24 cellular contexts compared by ENCODE assay signal in genomic region chr1:30410153-30410851, GRCh38.
DNase-seq lines count a peak whose midpoint lies in the region; ATAC-seq and TF ChIP-seq lines count a peak whose summit lies in the region.
"Had no signal": no experiment of that assay in that cellular context is flagged by ENCODE, and none has a peak within 500 bp of the region (broad histone marks: within the 10 kb centered on the region; RNA-seq: fewer than 3 reads in every experiment).

No MANE protein-coding gene starts in this region.

- CTCF ChIA-PET in activated CD8-positive, alpha-beta memory T cell treated with anti-CD3 and anti-CD28 coated beads, Interleukin-2, amount 10 ng/mL, durations not matched to agents 7 days and 5 days (lab: Charles Lee), result interaction anchor here (1.5 kb wide), 1 partner anchor 298 kb away, joined by 3 read pairs; no protein-coding TSS in a partner anchor

- no peak for TF ChIP-seq CTCF in uterus (IDR thresholded peaks at IDR 0.05)

- ATAC-seq in activated T-cell treated with anti-CD3 and anti-CD28 coated beads, Interleukin-2, amount 50 U/mL, for 4 hours, result no peak
- no peak for ATAC-seq in activated CD8-positive, alpha-beta memory T cell treated with anti-CD3 and anti-CD28 coated beads, Interleukin-2, amount 10 ng/mL, durations not matched to agents 7 days and 5 days
- ATAC-seq: heart right ventricle; stimulated activated naive B cell treated with anti-CD40 and anti-IgM and Interleukin-4, amounts not matched to agents 10 μg/mL and 1 μg/mL and 100 μg/mL, for 72 hours had no signal

- no peak overlapping the region for H4K91ac ChIP-seq in neuronal stem cell (ENCODE audit: low read depth, low read length, poor library complexity)

- no CpG with 5 or more reads among the region's 9 CpGs for WGBS in neuronal stem cell (ENCODE audit: extremely low coverage in 2 of 2, insufficient read length in 2 of 2, insufficient replicate concordance in 1 of 2), 2 donors

- no peak overlapping the region for H4K8ac ChIP-seq in neuronal stem cell (ENCODE audit: low read depth, low read length)

- no peak overlapping the region for H2BK15ac ChIP-seq in neuronal stem cell (ENCODE audit: low read length)

- H3K4me1 ChIP-seq in neuronal stem cell (ENCODE audit: control insufficient read depth in 2 of 2, insufficient read depth in 1 of 2, low read depth in 1 of 2, low read length in 2 of 2) (peaks cover 0 to 13% of the 10 kb centered on the region in 2 donors), uterus (no peaks in the 10 kb centered on the region)
- H3K4me1 ChIP-seq: heart right ventricle had no signal

- intact Hi-C loops in uterus (cut with DNase I; ENCODE audit: low total_unique reads), result no loop called here

- H2BK12ac ChIP-seq in neuronal stem cell (ENCODE audit: low read length), result no peak overlapping the region

- H2AK5ac ChIP-seq in neuronal stem cell (ENCODE audit: low read depth, low read length), result peak overlapping the region; percentile 24

- no peaks in the 10 kb centered on the region for H3K79me1 ChIP-seq in neuronal stem cell (ENCODE audit: low read depth, low read length)

- no peak overlapping the region for H3K4ac ChIP-seq in neuronal stem cell (ENCODE audit: low read length)

- no peak overlapping the region for H3K9ac ChIP-seq in neuronal stem cell (ENCODE audit: low read depth, low read length, poor library complexity)

- H3K27ac ChIP-seq in neuronal stem cell (replicated peaks; ENCODE audit: low read length) (no peak overlapping the region), uterus (no peak overlapping the region)
- H3K27ac ChIP-seq: cardiac muscle cell, heart right ventricle had no signal

- no peak overlapping the region for H2AFZ ChIP-seq in neuronal stem cell (ENCODE audit: low read length)

- no peak overlapping the region for H2BK120ac ChIP-seq in neuronal stem cell (ENCODE audit: low read depth, low read length)

- H3K4me1 Mint-ChIP-seq in activated T-cell treated with anti-CD3 and anti-CD28 coated beads, Interleukin-2, amount 50 U/mL, for 24 hours (ENCODE audit: low read depth), result no peaks in the 10 kb centered on the region
- H3K4me1 Mint-ChIP-seq in activated T-cell treated with anti-CD3 and anti-CD28 coated beads, Interleukin-2, amount 50 U/mL, for 4 hours (ENCODE audit: low read depth), result no peaks in the 10 kb centered on the region
- no peaks in the 10 kb centered on the region for H3K4me1 Mint-ChIP-seq in activated CD8-positive, alpha-beta memory T cell treated with anti-CD3 and anti-CD28 coated beads, Interleukin-2, amount 10 ng/mL, durations not matched to agents 7 days and 5 days
- H3K4me1 Mint-ChIP-seq: stimulated activated naive B cell treated with anti-CD40 and anti-IgM and Interleukin-4, amounts not matched to agents 10 μg/mL and 1 μg/mL and 100 μg/mL, for 72 hours had no signal

- H3K36me3 Mint-ChIP-seq in activated T-cell treated with anti-CD3 and anti-CD28 coated beads, Interleukin-2, amount 50 U/mL, for 24 hours (ENCODE audit: low read depth), result no peaks in the 10 kb centered on the region
- no peaks in the 10 kb centered on the region for H3K36me3 Mint-ChIP-seq in activated T-cell treated with anti-CD3 and anti-CD28 coated beads, Interleukin-2, amount 50 U/mL, for 4 hours (ENCODE audit: insufficient read depth)
- H3K36me3 Mint-ChIP-seq in activated CD8-positive, alpha-beta memory T cell treated with anti-CD3 and anti-CD28 coated beads, Interleukin-2, amount 10 ng/mL, durations not matched to agents 7 days and 5 days, result no peaks in the 10 kb centered on the region
- H3K36me3 Mint-ChIP-seq: mesothelial cell of epicardium; stimulated activated naive B cell treated with anti-CD40 and anti-IgM and Interleukin-4, amounts not matched to agents 10 μg/mL and 1 μg/mL and 100 μg/mL, for 72 hours had no signal

- peak; percentile 13 for DNase-seq in activated T-cell treated with anti-CD3 and anti-CD28 coated beads, Interleukin-2, amount 50 U/mL, for 24 hours
- DNase-seq in activated T-cell treated with anti-CD3 and anti-CD28 coated beads, Interleukin-2, amount 50 U/mL, for 4 hours, result no peak
- DNase-seq in activated CD8-positive, alpha-beta memory T cell treated with anti-CD3 and anti-CD28 coated beads, Interleukin-2, amount 10 ng/mL, durations not matched to agents 7 days and 5 days, result peak; percentile 30
- DNase-seq in neuronal stem cell (ENCODE audit: low spot score), result no peak
- DNase-seq in uterus, result peak; percentile 7 to 9
- no peak for DNase-seq in activated CD4-positive, alpha-beta T cell treated with anti-CD3 and anti-CD28 coated beads, Interleukin-2, amount 50 U/mL, for 4 hours
- no peak for DNase-seq in NCI-H345 (lab: John Stamatoyannopoulos, UW)
- no peak for DNase-seq in RPMI8226
- DNase-seq: activated CD4-positive, CD25-positive, alpha-beta regulatory T cell treated with anti-CD3 and anti-CD28 coated beads, Interleukin-2, amount 50 U/mL, for 72 hours; activated naive CD4-positive, alpha-beta T cell treated with Interleukin-2 at 50 U/mL for 16 hours; C1 segment of cervical spinal cord; Calu3; dermis blood vessel endothelial cell; GOT3; heart right ventricle; Kasumi-1; NCI-H1694 treated with DMSO at 0.1 percent for 48 hours; NCI-H748 treated with DMSO at 0.1 percent for 48 hours; posterior cingulate gyrus; Right ventricle myocardium superior; stimulated activated naive B cell treated with anti-CD40 and anti-IgM and Interleukin-4, amounts not matched to agents 10 μg/mL and 1 μg/mL and 100 μg/mL, for 72 hours had no signal

- H3K9me3 ChIP-seq in neuronal stem cell (replicated peaks in 1 of 2; ENCODE audit: control insufficient read depth in 2 of 2, insufficient read depth in 1 of 2, low read depth in 1 of 2, low read length in 2 of 2), result no peaks in the 10 kb centered on the region
- no peaks in the 10 kb centered on the region for H3K9me3 ChIP-seq in uterus
- H3K9me3 ChIP-seq: heart right ventricle had no signal

- no peak overlapping the region for H3K4me2 ChIP-seq in neuronal stem cell (ENCODE audit: insufficient read depth, low read length, poor library complexity, severe bottlenecking)

- peaks cover 9% of the 10 kb centered on the region for H3K27me3 Mint-ChIP-seq in activated T-cell treated with anti-CD3 and anti-CD28 coated beads, Interleukin-2, amount 50 U/mL, for 24 hours
- H3K27me3 Mint-ChIP-seq in activated T-cell treated with anti-CD3 and anti-CD28 coated beads, Interleukin-2, amount 50 U/mL, for 4 hours (ENCODE audit: low read depth), result peaks cover 16% of the 10 kb centered on the region
- H3K27me3 Mint-ChIP-seq in activated CD8-positive, alpha-beta memory T cell treated with anti-CD3 and anti-CD28 coated beads, Interleukin-2, amount 10 ng/mL, durations not matched to agents 7 days and 5 days, result peaks cover 4% of the 10 kb centered on the region

- no peak for TF ChIP-seq POLR2A in uterus (IDR thresholded peaks at IDR 0.05)

- no peak overlapping the region for H3K14ac ChIP-seq in neuronal stem cell (ENCODE audit: low read length)

- H3K23ac ChIP-seq in neuronal stem cell (ENCODE audit: low read depth, low read length, poor library complexity), result no peak overlapping the region

- H3K4me3 ChIP-seq in neuronal stem cell (ENCODE audit: low read length in 2 of 2), result no peak overlapping the region
- H3K4me3 ChIP-seq in uterus, result no peak overlapping the region
- H3K4me3 ChIP-seq: cardiac muscle cell, heart right ventricle had no signal

- no peak overlapping the region for H3K27ac Mint-ChIP-seq in activated T-cell treated with anti-CD3 and anti-CD28 coated beads, Interleukin-2, amount 50 U/mL, for 24 hours
- no peak overlapping the region for H3K27ac Mint-ChIP-seq in activated CD8-positive, alpha-beta memory T cell treated with anti-CD3 and anti-CD28 coated beads, Interleukin-2, amount 10 ng/mL, durations not matched to agents 7 days and 5 days
- H3K27ac Mint-ChIP-seq: mesothelial cell of epicardium; nephron; stimulated activated naive B cell treated with anti-CD40 and anti-IgM and Interleukin-4, amounts not matched to agents 10 μg/mL and 1 μg/mL and 100 μg/mL, for 72 hours had no signal

- H3K9me3 Mint-ChIP-seq in activated T-cell treated with anti-CD3 and anti-CD28 coated beads, Interleukin-2, amount 50 U/mL, for 24 hours, result no peaks in the 10 kb centered on the region
- H3K9me3 Mint-ChIP-seq in activated T-cell treated with anti-CD3 and anti-CD28 coated beads, Interleukin-2, amount 50 U/mL, for 4 hours, result no peaks in the 10 kb centered on the region
- no peaks in the 10 kb centered on the region for H3K9me3 Mint-ChIP-seq in activated CD8-positive, alpha-beta memory T cell treated with anti-CD3 and anti-CD28 coated beads, Interleukin-2, amount 10 ng/mL, durations not matched to agents 7 days and 5 days (ENCODE audit: low read depth)
- H3K9me3 Mint-ChIP-seq: mesothelial cell of epicardium; nephron; stimulated activated naive B cell treated with anti-CD40 and anti-IgM and Interleukin-4, amounts not matched to agents 10 μg/mL and 1 μg/mL and 100 μg/mL, for 72 hours had no signal

- H3K27me3 ChIP-seq in neuronal stem cell (ENCODE audit: control insufficient read depth in 3 of 3, insufficient read depth in 3 of 3, low read depth in 1 of 3, low read length in 3 of 3), result no peaks in the 10 kb centered on the region
- H3K27me3 ChIP-seq in uterus, result no peaks in the 10 kb centered on the region
- H3K27me3 ChIP-seq: cardiac muscle cell had no signal

- H3K18ac ChIP-seq in neuronal stem cell (ENCODE audit: low read length), result peak overlapping the region; percentile 40

- no peak overlapping the region for H3K4me3 Mint-ChIP-seq in activated T-cell treated with anti-CD3 and anti-CD28 coated beads, Interleukin-2, amount 50 U/mL, for 24 hours
- no peak overlapping the region for H3K4me3 Mint-ChIP-seq in activated T-cell treated with anti-CD3 and anti-CD28 coated beads, Interleukin-2, amount 50 U/mL, for 4 hours
- H3K4me3 Mint-ChIP-seq in activated CD8-positive, alpha-beta memory T cell treated with anti-CD3 and anti-CD28 coated beads, Interleukin-2, amount 10 ng/mL, durations not matched to agents 7 days and 5 days, result no peak overlapping the region
- H3K4me3 Mint-ChIP-seq: mesothelial cell of epicardium; nephron; stimulated activated naive B cell treated with anti-CD40 and anti-IgM and Interleukin-4, amounts not matched to agents 10 μg/mL and 1 μg/mL and 100 μg/mL, for 72 hours had no signal

- no peak overlapping the region for H2BK5ac ChIP-seq in neuronal stem cell (ENCODE audit: low read length)

- H3K36me3 ChIP-seq in neuronal stem cell (replicated peaks in 1 of 2; ENCODE audit: control insufficient read depth in 2 of 2, insufficient read depth in 2 of 2, low read length in 2 of 2) (no peaks in the 10 kb centered on the region), uterus (no peaks in the 10 kb centered on the region)
- H3K36me3 ChIP-seq: cardiac muscle cell, heart right ventricle had no signal

Comparison
In these comparisons a context has a peak if more than half of its experiments do, and no peak if none do; other contexts are left out.
1. DNase-seq: peak in activated T-cell treated with anti-CD3 and anti-CD28 coated beads, Interleukin-2, amount 50 U/mL, for 24 hours (single experiment), activated CD8-positive, alpha-beta memory T cell treated with anti-CD3 and anti-CD28 coated beads, Interleukin-2, amount 10 ng/mL, durations not matched to agents 7 days and 5 days (single experiment) and uterus (2 of 2); none in activated T-cell treated with anti-CD3 and anti-CD28 coated beads, Interleukin-2, amount 50 U/mL, for 4 hours (single experiment), neuronal stem cell (single experiment), activated CD4-positive, alpha-beta T cell treated with anti-CD3 and anti-CD28 coated beads, Interleukin-2, amount 50 U/mL, for 4 hours (0 of 2), NCI-H345 (single experiment) and RPMI8226 (single experiment).